In the genomic region with DNA sequence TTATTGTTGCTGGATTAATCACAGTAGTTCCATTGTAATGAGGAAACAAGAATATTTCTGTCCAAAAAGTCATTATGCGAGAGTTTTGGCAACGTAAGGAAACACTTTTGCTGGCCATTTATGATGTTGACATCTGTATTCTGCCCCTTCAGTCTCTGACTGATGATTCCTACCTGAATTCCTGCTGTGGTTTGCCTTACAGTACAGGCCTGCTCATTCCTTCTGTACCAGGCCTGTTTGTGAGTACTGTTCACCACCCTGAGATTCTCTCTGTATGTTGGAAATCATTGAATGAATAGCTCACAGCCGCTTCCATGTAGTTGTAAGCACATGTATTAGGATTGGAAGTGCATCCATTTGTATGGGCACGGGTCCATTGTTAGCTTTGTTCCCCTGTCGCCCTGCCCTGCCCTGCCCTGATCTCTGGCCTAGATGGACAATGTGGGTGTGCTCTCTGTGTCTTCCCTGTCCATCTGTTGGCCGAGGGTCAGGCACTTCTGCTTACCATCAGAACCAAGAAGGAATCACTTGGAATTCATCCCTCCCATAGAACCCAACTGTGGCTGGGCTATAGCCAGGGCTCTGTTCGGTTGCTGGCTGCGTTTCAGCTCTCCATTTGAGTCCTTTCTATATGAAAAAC, we compare ENCODE assay signal across 11 cellular contexts. TPM values are rescaled to one million over a fixed set of nuclear protein-coding genes. Genes with fewer than 3 reads are reported as not detected.
DNase-seq lines count a peak whose midpoint lies in the region; ATAC-seq and TF ChIP-seq lines count a peak whose summit lies in the region.
"Had no signal": no experiment of that assay in that cellular context is flagged by ENCODE, and none has a peak within 500 bp of the region (broad histone marks: within the 10 kb centered on the region; RNA-seq: fewer than 3 reads in every experiment).

No MANE protein-coding gene starts in this region.

- H3K27me3 Mint-ChIP-seq in chondrocyte (ENCODE audit: low read depth) = no peaks in the 10 kb centered on the region

- no peaks in the 10 kb centered on the region for H3K36me3 Mint-ChIP-seq in chondrocyte (ENCODE audit: low read depth)

- H3K36me3 ChIP-seq in cardiac muscle cell (no peaks in the 10 kb centered on the region), right atrium auricular region (no peaks in the 10 kb centered on the region), upper lobe of right lung (no peaks in the 10 kb centered on the region)

- H3K4me3 ChIP-seq in cardiac muscle cell = no peak overlapping the region
- no peak overlapping the region for H3K4me3 ChIP-seq in right atrium auricular region
- H3K4me3 ChIP-seq in upper lobe of right lung = no peak overlapping the region

- TF ChIP-seq CTCF in cardiac muscle cell (IDR thresholded peaks at IDR 0.05; ENCODE audit: low read depth, low read length) (no peak), right atrium auricular region (IDR thresholded peaks at IDR 0.05) (no peak), chondrocyte (IDR thresholded peaks at IDR 0.05) (no peak), upper lobe of right lung (IDR thresholded peaks at IDR 0.05) (no peak)

- peak; percentile 57 for ATAC-seq in upper lobe of right lung
- no peak for ATAC-seq in HG02870 (IDR thresholded peaks at IDR 0.05; ENCODE audit: unreplicated experiment)

- H3K4me3 Mint-ChIP-seq in chondrocyte (ENCODE audit: unreplicated experiment) = no peak overlapping the region

- no peaks in the 10 kb centered on the region for H3K9me3 Mint-ChIP-seq in chondrocyte (ENCODE audit: low read depth)

- DNase-seq in cardiac muscle cell (ENCODE audit: low read depth in 1 of 2, low spot score in 1 of 2) (peak in 1 of 2 donors; percentile 39), right atrium auricular region (ENCODE audit: low spot score) (no peak), chondrocyte (ENCODE audit: low spot score) (no peak), middle frontal gyrus (ENCODE audit: extremely low spot score, low spot score) (peak; percentile 24), upper lobe of right lung (no peak), NCI-H524 (lab: John Stamatoyannopoulos, UW) (no peak)
- DNase-seq in stimulated activated CD4-positive, alpha-beta T cell treated with anti-CD3 and anti-CD28 coated beads, Interleukin-4, amount 100 ng/mL, for 1 hour = no peak
- DNase-seq: activated CD4-positive, CD25-positive, alpha-beta regulatory T cell; islet precursor cell had no signal

- peak overlapping the region; percentile 82 for H3K27ac ChIP-seq in cardiac muscle cell
- H3K27ac ChIP-seq in right atrium auricular region = peak overlapping the region in 1 of 2 donors; percentile 67
- no peak overlapping the region for H3K27ac ChIP-seq in upper lobe of right lung
- H3K27ac ChIP-seq: HL-60 had no signal

- H3K4me1 Mint-ChIP-seq in chondrocyte (ENCODE audit: low read depth) = peaks cover 47% of the 10 kb centered on the region

- H3K9me3 ChIP-seq in cardiac muscle cell (ENCODE audit: low read depth) (no peaks in the 10 kb centered on the region), right atrium auricular region (no peaks in the 10 kb centered on the region), upper lobe of right lung (no peaks in the 10 kb centered on the region)

- intact Hi-C loops in upper lobe of right lung (cut with DNase I) = no loop called here

- H3K4me1 ChIP-seq in cardiac muscle cell (ENCODE audit: low read depth) (peaks cover 14% of the 10 kb centered on the region), right atrium auricular region (peaks cover 0 to 39% of the 10 kb centered on the region in 2 donors), upper lobe of right lung (peaks cover 17% of the 10 kb centered on the region)

- peak overlapping the region; percentile 85 for H3K27ac Mint-ChIP-seq in chondrocyte (ENCODE audit: unreplicated experiment)

- H3K27me3 ChIP-seq in cardiac muscle cell = no peaks in the 10 kb centered on the region
- H3K27me3 ChIP-seq in right atrium auricular region = no peaks in the 10 kb centered on the region
- H3K27me3 ChIP-seq in upper lobe of right lung = no peaks in the 10 kb centered on the region

RNA-seq across cellular contexts. Expression of gene TULP4, which starts 26.8 kb away (rescaled TPM):
- 92.8 and 118 TPM in 2 replicates for total RNA-seq in cardiac muscle cell
- polyA plus RNA-seq in cardiac muscle cell = 20.0 and 24.4 TPM in 2 replicates
- 100 to 1,000 TPM; 140 to 199 TPM for total RNA-seq in right atrium auricular region
- 95.4 to 102 TPM (median 97.7 TPM) in 3 replicates for total RNA-seq in chondrocyte
- total RNA-seq in upper lobe of right lung = 94.1 TPM
